8 cellular contexts compared by ENCODE assay signal in genomic region chr16:69187891-69188451, GRCh38. TPM values are rescaled to one million over a fixed set of nuclear protein-coding genes. Genes with fewer than 3 reads are reported as not detected.
DNase-seq lines count a peak whose midpoint lies in the region; ATAC-seq, FAIRE-seq and TF ChIP-seq lines count a peak whose summit lies in the region.

No MANE protein-coding gene starts in this region.

- H3K36me3 Mint-ChIP-seq in T-helper 17 cell (ENCODE audit: low read depth) = peaks cover 4% of the 10 kb centered on the region

- H3K27me3 ChIP-seq in breast epithelium (no peaks in the 10 kb centered on the region), smooth muscle cell (ENCODE audit: low read depth) (no peaks in the 10 kb centered on the region)

- no peak for TF ChIP-seq CTCF in breast epithelium (IDR thresholded peaks at IDR 0.05)
- no peak for TF ChIP-seq CTCF in smooth muscle cell (IDR thresholded peaks at IDR 0.05; ENCODE audit: borderline replicate concordance, insufficient read depth, poor library complexity, severe bottlenecking)

- H3F3A ChIP-seq in smooth muscle cell (ENCODE audit: low read depth) = no peaks in the 10 kb centered on the region

- in situ Hi-C loops in Caki2 (cut with HindIII; ENCODE audit: low pct_unique_long_range_greater_than_20kb, low sequenced_read_pairs) = no loop called here

- H3K4me1 ChIP-seq in breast epithelium = peaks cover 0 to 5% of the 10 kb centered on the region in 2 donors
- peaks cover 20% of the 10 kb centered on the region for H3K4me1 ChIP-seq in smooth muscle cell (ENCODE audit: low read depth)

- H4K20me1 ChIP-seq in smooth muscle cell (ENCODE audit: low read depth) = peaks cover 45% of the 10 kb centered on the region

- intact Hi-C loops in breast epithelium (cut with DNase I; ENCODE audit: low total_unique reads) = no loop called here

- H3K9ac ChIP-seq in smooth muscle cell (ENCODE audit: low read depth) = peak overlapping the region; percentile 65

- H3K27ac ChIP-seq in breast epithelium (peak overlapping the region; percentile 90 to 97), smooth muscle cell (ENCODE audit: low read depth) (peak overlapping the region; percentile 0)

- FAIRE-seq in HTR-8/SVneo (lab: Jason Lieb, UNC) = no peak

- DNase-seq in Caki2 (ENCODE audit: low read depth) = peak; percentile 62
- peak; percentile 36 for DNase-seq in HTR-8/SVneo (ENCODE audit: insufficient read length, low spot score)
- peak in 2 of 3 donors; percentile 16 to 28 for DNase-seq in T-helper 17 cell
- DNase-seq in breast epithelium (ENCODE audit: low spot score in 2 of 2) = no peak
- DNase-seq in islet precursor cell = peak; percentile 61
- DNase-seq in smooth muscle cell (lab: John Stamatoyannopoulos, UW; ENCODE audit: unreplicated experiment) = no peak

- H3K4me3 Mint-ChIP-seq in T-helper 17 cell = peak overlapping the region; percentile 90

- ATAC-seq in T-helper 17 cell = peak; percentile 41
- ATAC-seq in HG03520 (IDR thresholded peaks at IDR 0.05; ENCODE audit: unreplicated experiment) = no peak
- no peak for ATAC-seq in GM18873 (IDR thresholded peaks at IDR 0.05; ENCODE audit: low FRiP score, unreplicated experiment)

- H3K36me3 ChIP-seq in breast epithelium = no peaks in the 10 kb centered on the region
- H3K36me3 ChIP-seq in smooth muscle cell (ENCODE audit: low read depth) = no peaks in the 10 kb centered on the region

- peaks cover 37% of the 10 kb centered on the region for H3K79me2 ChIP-seq in smooth muscle cell (ENCODE audit: low read depth)

- no peaks in the 10 kb centered on the region for H3K27me3 Mint-ChIP-seq in T-helper 17 cell

- H3K9me3 ChIP-seq in T-helper 17 cell (ENCODE audit: control insufficient read depth, low read length, poor library complexity, severe bottlenecking) = no peaks in the 10 kb centered on the region
- H3K9me3 ChIP-seq in breast epithelium = no peaks in the 10 kb centered on the region
- H3K9me3 ChIP-seq in smooth muscle cell (replicated peaks; ENCODE audit: low read depth) = no peaks in the 10 kb centered on the region

- H2AFZ ChIP-seq in smooth muscle cell (ENCODE audit: low read depth) = peak overlapping the region; percentile 60

- H3K4me1 Mint-ChIP-seq in T-helper 17 cell = peaks cover 39% of the 10 kb centered on the region

- H3K4me2 ChIP-seq in smooth muscle cell = peak overlapping the region; percentile 89

- H3K4me3 ChIP-seq in breast epithelium = peak overlapping the region; percentile 71 to 83 (median 76)
- peak overlapping the region; percentile 93 for H3K4me3 ChIP-seq in smooth muscle cell

- TF ChIP-seq POLR2A in breast epithelium (IDR thresholded peaks at IDR 0.05) = no peak

- 2% methylated on average over 24 of the region's 24 CpGs for WGBS in smooth muscle cell (ENCODE audit: low lambda C conversion rate)

- peak overlapping the region; percentile 88 for H3K27ac Mint-ChIP-seq in T-helper 17 cell

RNA-seq across cellular contexts. Expression of gene SNTB2, which starts 1.0 kb away (rescaled TPM):
- 4.8 and 5.7 TPM in 2 replicates for total RNA-seq in Caki2 (2014; rRNA removed; shearing (Covaris generic); ENCODE audit: low replicate concordance)
- total RNA-seq in T-helper 17 cell (10 to 100 TPM; 15.5 to 17.9 TPM), breast epithelium (10 to 100 TPM; 29.8 to 78.1 (median 36.6) TPM), smooth muscle cell (11.0 and 25.9 TPM in 2 replicates)
- 17.1 and 19.2 TPM in 2 replicates for polyA plus RNA-seq in smooth muscle cell

RNA-seq across cellular contexts. Expression of gene UTP4, which starts 55.5 kb away (rescaled TPM):
- 56.1 and 97.9 TPM in 2 replicates for total RNA-seq in Caki2 (2014; rRNA removed; shearing (Covaris generic); ENCODE audit: low replicate concordance)
- total RNA-seq in T-helper 17 cell = 10 to 100 TPM; 29.4 to 47.2 TPM
- 10 to 100 TPM; 24.6 to 34.1 (median 33.9) TPM for total RNA-seq in breast epithelium
- total RNA-seq in smooth muscle cell = 13.8 and 20.4 TPM in 2 replicates
- polyA plus RNA-seq in smooth muscle cell = 29.0 and 32.8 TPM in 2 replicates

RNA-seq across cellular contexts. Expression of gene CHTF8, which starts 55.6 kb away (rescaled TPM):
- total RNA-seq in Caki2 (2014; rRNA removed; shearing (Covaris generic); ENCODE audit: low replicate concordance) = 191 and 253 TPM in 2 replicates
- total RNA-seq in T-helper 17 cell (10 to 100 TPM; 66.1 to 68.5 TPM), breast epithelium (10 to 100 TPM; 54.1 to 85.8 (median 71.2) TPM), smooth muscle cell (74.2 and 77.7 TPM in 2 replicates)
- 70.8 and 83.8 TPM in 2 replicates for polyA plus RNA-seq in smooth muscle cell

Comparison
In these comparisons a context has a peak if more than half of its experiments do, and no peak if none do; other contexts are left out.
1. DNase-seq: peak in Caki2 (single experiment), HTR-8/SVneo (single experiment), T-helper 17 cell (2 of 3) and islet precursor cell (single experiment); none in breast epithelium (0 of 2) and smooth muscle cell (single experiment).